38 cellular contexts compared by ENCODE assay signal in the genomic region with DNA sequence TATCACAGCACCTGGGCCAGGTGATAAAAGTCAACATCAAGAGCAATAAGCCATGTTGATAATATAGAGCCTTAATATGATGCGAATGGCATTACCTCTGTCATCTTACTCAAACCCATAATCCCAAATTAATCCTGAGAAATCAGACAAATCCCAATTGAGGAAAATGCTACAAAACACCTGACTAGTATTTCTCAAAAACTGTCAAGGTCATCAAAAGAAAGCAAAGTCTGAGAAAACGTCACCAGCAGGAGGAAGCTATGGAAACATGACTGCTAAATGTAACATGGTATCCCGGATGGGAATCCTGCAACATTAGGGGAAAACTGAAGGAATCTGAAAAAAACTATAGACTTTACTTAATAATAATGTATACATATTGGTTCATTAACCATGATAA. TPM values are rescaled to one million over a fixed set of nuclear protein-coding genes. Genes with fewer than 3 reads are reported as not detected.
"Had no signal": no experiment of that assay in that cellular context is flagged by ENCODE, and none has a peak within 500 bp of the region (broad histone marks: within the 10 kb centered on the region; RNA-seq: fewer than 3 reads in every experiment).

No MANE protein-coding gene starts in this region.

- H3K4me3 ChIP-seq: MG63 had no signal

- DNase-seq: Karpas-422, Kasumi-1, MG63, MM.1S, MV-4-11, NCI-H1048, NCI-H1092, NCI-H1092 treated with DMSO at 0.1 percent for 48 hours, NCI-H1105, NCI-H1105 treated with DMSO at 0.1 percent for 48 hours, NCI-H1417, NCI-H1417 treated with DMSO at 0.1 percent for 48 hours, NCI-H1436, NCI-H1436 treated with DMSO at 0.1 percent for 48 hours, NCI-H146, NCI-H1694, NCI-H1694 treated with DMSO at 0.1 percent for 48 hours, NCI-H187, NCI-H187 treated with DMSO at 0.1 percent for 48 hours, NCI-H1930, NCI-H2029, NCI-H2029 treated with DMSO at 0.1 percent for 48 hours, NCI-H2081, NCI-H2081 treated with DMSO at 0.1 percent for 48 hours, NCI-H2107, NCI-H2171, NCI-H2171 treated with DMSO at 0.1 percent for 48 hours, NCI-H2227 treated with DMSO at 0.1 percent for 48 hours, NCI-H226, NCI-H345, NCI-H446, NCI-H446 treated with DMSO at 0.1 percent for 48 hours, NCI-H510A, NCI-H510A treated with DMSO at 0.1 percent for 48 hours had no signal

- H3K36me3 ChIP-seq: MG63 had no signal

RNA-seq across cellular contexts. Expression of a gene that starts 29.6 kb away (rescaled TPM):
- total RNA-seq: LHCN-M2, M059J, MCF 10A, NCI-H460 had no signal
